ENCODE assay signal across 8 cellular contexts in genomic region chr2:714005-714741, GRCh38. TPM values are rescaled to one million over a fixed set of nuclear protein-coding genes. Genes with fewer than 3 reads are reported as not detected.
DNase-seq lines count a peak whose midpoint lies in the region; ATAC-seq, FAIRE-seq and TF ChIP-seq lines count a peak whose summit lies in the region.

No MANE protein-coding gene starts in this region.

- no peaks in the 10 kb centered on the region for H3K36me3 Mint-ChIP-seq in activated CD4-positive, alpha-beta T cell treated with anti-CD3 and anti-CD28 coated beads, Interleukin-2, amount 10 ng/mL, durations not matched to agents 24 days and 14 days (ENCODE audit: low read depth)
- H3K36me3 Mint-ChIP-seq in astrocyte (ENCODE audit: low read depth, unreplicated experiment) = no peaks in the 10 kb centered on the region
- no peaks in the 10 kb centered on the region for H3K36me3 Mint-ChIP-seq in immature natural killer cell

- no peaks in the 10 kb centered on the region for H3K27me3 ChIP-seq in astrocyte (ENCODE audit: insufficient read depth, low read length)

- FAIRE-seq in astrocyte (lab: Jason Lieb, UNC) = no peak

- no peaks in the 10 kb centered on the region for H3K79me2 ChIP-seq in astrocyte (ENCODE audit: insufficient read depth, low read length)

- no peaks in the 10 kb centered on the region for H3K36me3 ChIP-seq in astrocyte (ENCODE audit: insufficient read depth, low read length)

- H4K20me1 ChIP-seq in astrocyte (ENCODE audit: insufficient read depth, low read length) = no peaks in the 10 kb centered on the region

- H3K9me3 Mint-ChIP-seq in activated CD4-positive, alpha-beta T cell treated with anti-CD3 and anti-CD28 coated beads, Interleukin-2, amount 10 ng/mL, durations not matched to agents 24 days and 14 days = no peaks in the 10 kb centered on the region
- H3K9me3 Mint-ChIP-seq in astrocyte (ENCODE audit: unreplicated experiment) (no peaks in the 10 kb centered on the region), immature natural killer cell (peaks cover 0 to 4% (median 0%) of the 10 kb centered on the region in 6 donors)

- no peak overlapping the region for H3K4me3 Mint-ChIP-seq in activated CD4-positive, alpha-beta T cell treated with anti-CD3 and anti-CD28 coated beads, Interleukin-2, amount 10 ng/mL, durations not matched to agents 24 days and 14 days
- H3K4me3 Mint-ChIP-seq in astrocyte (ENCODE audit: unreplicated experiment) = no peak overlapping the region
- no peak overlapping the region for H3K4me3 Mint-ChIP-seq in immature natural killer cell

- intact Hi-C loops in activated CD4-positive, alpha-beta T cell treated with anti-CD3 and anti-CD28 coated beads, Interleukin-2, amount 10 ng/mL, durations not matched to agents 24 days and 14 days (cut with micrococcal nuclease) = loop anchor here (1.0 kb wide), 1 partner anchor 836 kb away; no protein-coding TSS in a partner anchor

- H3K27ac Mint-ChIP-seq in activated CD4-positive, alpha-beta T cell treated with anti-CD3 and anti-CD28 coated beads, Interleukin-2, amount 10 ng/mL, durations not matched to agents 24 days and 14 days = no peak overlapping the region
- no peak overlapping the region for H3K27ac Mint-ChIP-seq in astrocyte (ENCODE audit: unreplicated experiment)
- no peak overlapping the region for H3K27ac Mint-ChIP-seq in immature natural killer cell

- H3K27ac ChIP-seq in astrocyte (ENCODE audit: low read depth, low read length) = no peak overlapping the region

- ATAC-seq in GM21423 (IDR thresholded peaks at IDR 0.05; ENCODE audit: unreplicated experiment) = peak; percentile 99
- peak; percentile 83 for ATAC-seq in HG03521 (IDR thresholded peaks at IDR 0.05; ENCODE audit: unreplicated experiment)

- H3K27me3 Mint-ChIP-seq in activated CD4-positive, alpha-beta T cell treated with anti-CD3 and anti-CD28 coated beads, Interleukin-2, amount 10 ng/mL, durations not matched to agents 24 days and 14 days = peaks cover 15% of the 10 kb centered on the region
- H3K27me3 Mint-ChIP-seq in astrocyte (ENCODE audit: low read depth, unreplicated experiment) (peaks cover 9% of the 10 kb centered on the region), immature natural killer cell (ENCODE audit: low read depth in 3 of 3) (peaks cover 4 to 16% (median 9%) of the 10 kb centered on the region in 3 donors)

- no peaks in the 10 kb centered on the region for H3K4me1 Mint-ChIP-seq in activated CD4-positive, alpha-beta T cell treated with anti-CD3 and anti-CD28 coated beads, Interleukin-2, amount 10 ng/mL, durations not matched to agents 24 days and 14 days
- H3K4me1 Mint-ChIP-seq in astrocyte (ENCODE audit: low read depth, unreplicated experiment) (no peaks in the 10 kb centered on the region), immature natural killer cell (peaks cover 0 to 5% of the 10 kb centered on the region in 2 donors)

- peak; percentile 80 for DNase-seq in activated CD4-positive, alpha-beta T cell treated with anti-CD3 and anti-CD28 coated beads, Interleukin-2, amount 10 ng/mL, durations not matched to agents 24 days and 14 days
- no peak for DNase-seq in activated CD4-positive, alpha-beta T cell treated with anti-CD3 and anti-CD28 coated beads for 4 hours
- DNase-seq in NCI-H526 treated with DMSO at 0.1 percent for 48 hours (lab: John Stamatoyannopoulos, UW) (peak; percentile 54), astrocyte (ENCODE audit: low read depth) (no peak), immature natural killer cell (peak; percentile 22 to 29 (median 27))
- DNase-seq in stimulated activated CD8-positive, alpha-beta memory T cell treated with anti-CD3 and anti-CD28 coated beads, Interleukin-4, amount 100 ng/mL, for 48 hours = peak; percentile 70

- H3K4me1 ChIP-seq in astrocyte (ENCODE audit: insufficient read depth, low read length) = no peaks in the 10 kb centered on the region

- H3K9ac ChIP-seq in astrocyte (ENCODE audit: low read length) = no peak overlapping the region

- H3K4me3 ChIP-seq in astrocyte (ENCODE audit: insufficient read depth, low read depth, low read length) = no peak overlapping the region

- no peak overlapping the region for H2AFZ ChIP-seq in astrocyte (ENCODE audit: low read depth, low read length)

- no peaks in the 10 kb centered on the region for H3K9me3 ChIP-seq in astrocyte (ENCODE audit: insufficient read depth, low read depth, low read length)

- no peak overlapping the region for H3K4me2 ChIP-seq in astrocyte (ENCODE audit: low read length)

- peak; percentile 58 for TF ChIP-seq CTCF in astrocyte (IDR thresholded peaks at IDR 0.05; ENCODE audit: insufficient read depth, low read depth, low read length)

RNA-seq across cellular contexts. Expression of gene TMEM18, which starts 37.0 kb away (rescaled TPM):
- total RNA-seq in activated CD4-positive, alpha-beta T cell treated with anti-CD3 and anti-CD28 coated beads, Interleukin-2, amount 10 ng/mL, durations not matched to agents 24 days and 14 days = 21.5 and 25.1 TPM in 2 replicates
- total RNA-seq in astrocyte = 16.8 and 18.6 TPM in 2 replicates
- 10 to 100 TPM; 22.0 to 38.5 (median 37.1) TPM for polyA plus RNA-seq in immature natural killer cell

Comparison
In these comparisons a context has a peak if more than half of its experiments do, and no peak if none do; other contexts are left out.
1. DNase-seq: peak in activated CD4-positive, alpha-beta T cell treated with anti-CD3 and anti-CD28 coated beads, Interleukin-2, amount 10 ng/mL, durations not matched to agents 24 days and 14 days (single experiment), NCI-H526 treated with DMSO at 0.1 percent for 48 hours (single experiment), immature natural killer cell (3 of 3) and stimulated activated CD8-positive, alpha-beta memory T cell treated with anti-CD3 and anti-CD28 coated beads, Interleukin-4, amount 100 ng/mL, for 48 hours (single experiment); none in activated CD4-positive, alpha-beta T cell treated with anti-CD3 and anti-CD28 coated beads for 4 hours (0 of 2) and astrocyte (single experiment).